1 cellular context compared by ENCODE assay signal in genomic region chr1:193156117-193156825, GRCh38.
TF ChIP-seq lines count a peak whose summit lies in the region.

No MANE protein-coding gene starts in this region.

TF ChIP-seq in A549, 52 proteins besides CTCF, POLR2A, EP300 and RAD21 (continued from another document):
- TF ChIP-seq ELK1 (IDR thresholded peaks at IDR 0.05; ENCODE audit: low read depth, low read length) (no peak), ZC3H11A (IDR thresholded peaks at IDR 0.05) (no peak), ZFP36 (IDR thresholded peaks at IDR 0.05; ENCODE audit: borderline replicate concordance, partially characterized antibody) (no peak)
